In the genomic region with DNA sequence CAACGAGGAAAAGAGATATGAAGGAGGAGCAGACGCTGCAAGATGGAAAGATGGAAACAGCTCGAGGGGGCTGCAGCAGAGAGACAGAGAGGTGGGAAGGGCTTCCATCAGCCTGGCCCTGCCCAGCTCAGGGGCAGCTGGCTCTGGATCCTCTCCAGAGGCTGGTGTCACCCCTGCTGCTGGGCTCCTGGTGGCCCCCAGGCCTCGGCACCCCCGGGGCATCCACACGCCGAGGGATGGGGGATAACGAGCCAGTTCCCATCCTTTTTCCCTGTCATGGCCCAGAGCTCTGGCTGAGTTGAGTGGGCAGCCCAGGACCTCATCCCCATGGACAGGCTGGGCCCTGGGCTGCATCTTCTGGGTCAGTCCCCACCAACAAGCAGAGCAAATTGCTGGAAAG, we compare ENCODE assay signal across 25 cellular contexts.
"Had no signal": no experiment of that assay in that cellular context is flagged by ENCODE, and none has a peak within 500 bp of the region (broad histone marks: within the 10 kb centered on the region; RNA-seq: fewer than 3 reads in every experiment).

No MANE protein-coding gene starts in this region.

- H3K27ac ChIP-seq: colonic mucosa, coronary artery, epithelial cell of prostate, esophagus muscularis mucosa, esophagus squamous epithelium, foreskin keratinocyte, gastrocnemius medialis, gastroesophageal sphincter, heart left ventricle, heart right ventricle had no signal

- H3K27ac Mint-ChIP-seq: dendritic cell treated with granulocyte-macrophage colony-stimulating factor and Interleukin-4, amounts not matched to agents 40 ng/mL and 50 ng/mL, for 4 days; effector memory CD8-positive, alpha-beta T cell; endodermal cell had no signal

- H3K4me3 ChIP-seq: colonic mucosa, coronary artery, dorsolateral prefrontal cortex, esophagus muscularis mucosa, esophagus squamous epithelium, gastrocnemius medialis, gastroesophageal sphincter, heart left ventricle, heart right ventricle had no signal

- H3K27me3 ChIP-seq: colonic mucosa, dorsolateral prefrontal cortex had no signal

- H3K9me3 Mint-ChIP-seq: dendritic cell treated with granulocyte-macrophage colony-stimulating factor and Interleukin-4, amounts not matched to agents 40 ng/mL and 50 ng/mL, for 4 days; effector memory CD8-positive, alpha-beta T cell; endodermal cell had no signal

- H3K36me3 ChIP-seq: colonic mucosa, esophagus muscularis mucosa, esophagus squamous epithelium, gastrocnemius medialis, gastroesophageal sphincter, heart left ventricle, heart right ventricle had no signal

- ATAC-seq: effector memory CD8-positive, alpha-beta T cell; esophagus mucosa; foreskin keratinocyte; gastrocnemius medialis; gastroesophageal sphincter; heart left ventricle; heart right ventricle had no signal

- H3K4me1 ChIP-seq: colonic mucosa, foreskin keratinocyte, gastrocnemius medialis, heart left ventricle had no signal

- H3K4me3 Mint-ChIP-seq: dendritic cell treated with granulocyte-macrophage colony-stimulating factor and Interleukin-4, amounts not matched to agents 40 ng/mL and 50 ng/mL, for 4 days; effector memory CD8-positive, alpha-beta T cell; endodermal cell had no signal

- DNase-seq: colonic mucosa; cortex of kidney; dermis blood vessel endothelial cell; dorsolateral prefrontal cortex; effector CD4-positive, alpha-beta T cell; effector CD8-positive, alpha-beta T cell; effector memory CD4-positive, alpha-beta T cell; effector memory CD8-positive, alpha-beta T cell; endodermal cell; erythroblast; esophagus squamous epithelium; foreskin fibroblast; foreskin keratinocyte; foreskin melanocyte; gastrocnemius medialis; glutamatergic neuron; head of caudate nucleus; heart right ventricle had no signal

- H3K9me3 ChIP-seq: colonic mucosa, esophagus muscularis mucosa, esophagus squamous epithelium, gastrocnemius medialis, gastroesophageal sphincter, heart left ventricle, heart right ventricle had no signal
